6 cellular contexts compared by ENCODE assay signal in genomic region chr1:228164561-228165371, GRCh38. TPM values are rescaled to one million over a fixed set of nuclear protein-coding genes. Genes with fewer than 3 reads are reported as not detected.
DNase-seq lines count a peak whose midpoint lies in the region; ATAC-seq, FAIRE-seq and TF ChIP-seq lines count a peak whose summit lies in the region.

No MANE protein-coding gene starts in this region.

- H3K27ac ChIP-seq in kidney (ENCODE audit: low read depth in 2 of 2, low read length in 2 of 2): peak overlapping the region; percentile 90 to 91

- intact Hi-C loops in kidney (cut with DNase I): no loop called here

- no peak for FAIRE-seq in kidney (lab: Jason Lieb, UNC)

- H3K4me3 ChIP-seq in kidney (ENCODE audit: low read length in 2 of 2): peak overlapping the region; percentile 76 to 83

- H3K9ac ChIP-seq in kidney (ENCODE audit: low read length in 2 of 2): peak overlapping the region; percentile 71 to 84

- H3K9me3 ChIP-seq in kidney (ENCODE audit: control insufficient read depth in 1 of 2, low read length in 2 of 2): no peaks in the 10 kb centered on the region

- H3K4me1 ChIP-seq in kidney (ENCODE audit: control insufficient read depth in 1 of 2, insufficient read depth in 1 of 2, low read depth in 1 of 2, low read length in 2 of 2): peaks cover 6 to 11% of the 10 kb centered on the region in 2 donors

- peak; percentile 77 for DNase-seq in kidney
- no peak for DNase-seq in NCI-H446 treated with DMSO at 0.1 percent for 48 hours (lab: John Stamatoyannopoulos, UW)
- no peak for DNase-seq in NCI-H345 treated with DMSO at 0.1 percent for 48 hours (lab: John Stamatoyannopoulos, UW; ENCODE audit: unreplicated experiment)
- DNase-seq in NCI-H2029 (lab: John Stamatoyannopoulos, UW): no peak

- no peaks in the 10 kb centered on the region for H3K36me3 ChIP-seq in kidney (ENCODE audit: control insufficient read depth in 1 of 2, insufficient read depth in 2 of 2, low read length in 2 of 2)

- ATAC-seq in GM21717 (IDR thresholded peaks at IDR 0.05; ENCODE audit: unreplicated experiment) (peak; percentile 1), SK-N-SH treated with all-trans-retinoic acid at 6 μM for 48 hours (peak; percentile 26)

- TF ChIP-seq CTCF in kidney (IDR thresholded peaks at IDR 0.05; ENCODE audit: borderline replicate concordance, extremely low read depth, insufficient read depth): no peak

TF ChIP-seq in SK-N-SH treated with all-trans-retinoic acid at 6 μM for 48 hours, 23 proteins besides CTCF, POLR2A, EP300 and RAD21:
- TF ChIP-seq TOX (CRISPR knock-in tag; IDR thresholded peaks at IDR 0.05; ENCODE audit: borderline replicate concordance) (peak; percentile 59; the same call in 1 of the 2 replicates), OSR1 (CRISPR knock-in tag; IDR thresholded peaks at IDR 0.05) (no peak), RARB (CRISPR knock-in tag; IDR thresholded peaks at IDR 0.05) (peak; percentile 72; the same call in 1 of the 2 replicates)

RNA-seq across cellular contexts. Expression of gene IBA57, which starts 0.8 kb away (rescaled TPM):
- 13.0 TPM for total RNA-seq in kidney
- 4.7 TPM for polyA plus RNA-seq in kidney (ENCODE audit: insufficient read depth, low read depth, low replicate concordance)

RNA-seq across cellular contexts. Expression of gene GJC2, which starts 15.0 kb away (rescaled TPM):
- 6.0 TPM for total RNA-seq in kidney
- 0.73 TPM for polyA plus RNA-seq in kidney (ENCODE audit: insufficient read depth, low read depth, low replicate concordance)

RNA-seq across cellular contexts. Expression of gene GUK1, which starts 24.7 kb away (rescaled TPM):
- total RNA-seq in kidney: 221 TPM
- 410 TPM for polyA plus RNA-seq in kidney (ENCODE audit: insufficient read depth, low read depth, low replicate concordance)

RNA-seq across cellular contexts. Expression of gene OBSCN, which starts 43.1 kb away (rescaled TPM):
- total RNA-seq in kidney: 30.0 TPM
- 14.5 TPM for polyA plus RNA-seq in kidney (ENCODE audit: insufficient read depth, low read depth, low replicate concordance)

RNA-seq across cellular contexts. Expression of gene MRPL55, which starts 55.7 kb away (rescaled TPM):
- 37.8 TPM for total RNA-seq in kidney
- 141 TPM for polyA plus RNA-seq in kidney (ENCODE audit: insufficient read depth, low read depth, low replicate concordance)
